ENCODE assay signal across 15 cellular contexts in the genomic region with DNA sequence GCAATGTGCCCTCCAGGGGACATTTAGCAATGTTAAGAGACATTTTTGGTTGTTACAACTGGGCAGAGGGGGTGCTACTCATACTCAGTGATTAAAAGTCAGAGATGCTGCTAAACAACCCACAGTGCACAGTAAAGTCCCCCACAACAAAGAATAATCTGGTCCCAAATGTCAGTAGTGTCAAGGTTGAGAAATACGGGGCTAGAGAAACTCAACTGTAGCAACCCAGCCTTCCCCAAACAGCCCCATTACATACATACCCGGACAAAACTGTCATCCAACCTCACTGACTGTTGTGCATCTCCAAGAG. TPM values are rescaled to one million over a fixed set of nuclear protein-coding genes. Genes with fewer than 3 reads are reported as not detected.
DNase-seq lines count a peak whose midpoint lies in the region; ATAC-seq and TF ChIP-seq lines count a peak whose summit lies in the region.
"Had no signal": no experiment of that assay in that cellular context is flagged by ENCODE, and none has a peak within 500 bp of the region (broad histone marks: within the 10 kb centered on the region; RNA-seq: fewer than 3 reads in every experiment).

No MANE protein-coding gene starts in this region.

- H3K4me1 ChIP-seq in BLaER1: peaks cover 15% of the 10 kb centered on the region
- no peaks in the 10 kb centered on the region for H3K4me1 ChIP-seq in endodermal cell (ENCODE audit: control insufficient read depth, insufficient read depth, low read length)
- H3K4me1 ChIP-seq: vagina had no signal

- peak overlapping the region; percentile 47; the same call in 1 of the 2 replicates for H3K4me2 ChIP-seq in BLaER1

- TF ChIP-seq CTCF in endodermal cell (conservative IDR thresholded peaks at IDR 0.05): no peak

- ATAC-seq in HG02763 (IDR thresholded peaks at IDR 0.05; ENCODE audit: unreplicated experiment) (peak; percentile 4), HG02938 (IDR thresholded peaks at IDR 0.05; ENCODE audit: unreplicated experiment) (no peak)
- ATAC-seq: naive thymus-derived CD8-positive, alpha-beta T cell; psoas muscle had no signal

- H3K9me3 Mint-ChIP-seq in endodermal cell: no peaks in the 10 kb centered on the region
- H3K9me3 Mint-ChIP-seq: dendritic cell treated with granulocyte-macrophage colony-stimulating factor and Interleukin-4, amounts not matched to agents 40 ng/mL and 50 ng/mL, for 4 days; naive thymus-derived CD8-positive, alpha-beta T cell had no signal

- no peaks in the 10 kb centered on the region for H3K27me3 Mint-ChIP-seq in endodermal cell (ENCODE audit: insufficient read depth)
- H3K27me3 Mint-ChIP-seq: dendritic cell treated with granulocyte-macrophage colony-stimulating factor and Interleukin-4, amounts not matched to agents 40 ng/mL and 50 ng/mL, for 4 days; naive thymus-derived CD8-positive, alpha-beta T cell had no signal

- no peaks in the 10 kb centered on the region for H3K27me3 ChIP-seq in BLaER1
- no peaks in the 10 kb centered on the region for H3K27me3 ChIP-seq in endodermal cell (ENCODE audit: control insufficient read depth, insufficient read depth, low read length, poor library complexity, severe bottlenecking)
- H3K27me3 ChIP-seq: Peyer's patch, vagina had no signal

- no peak overlapping the region for H3K4me3 Mint-ChIP-seq in endodermal cell
- H3K4me3 Mint-ChIP-seq: dendritic cell treated with granulocyte-macrophage colony-stimulating factor and Interleukin-4, amounts not matched to agents 40 ng/mL and 50 ng/mL, for 4 days; naive thymus-derived CD8-positive, alpha-beta T cell had no signal

- H3K36me3 ChIP-seq in BLaER1 (peaks cover 100% of the 10 kb centered on the region), endodermal cell (ENCODE audit: control insufficient read depth, insufficient read depth, low read length) (peaks cover 87% of the 10 kb centered on the region)

- H3K9ac ChIP-seq in BLaER1 (peak overlapping the region; percentile 20; the same call in 1 of the 2 replicates), endodermal cell (ENCODE audit: extremely low read depth, low read length, poor library complexity, severe bottlenecking) (no peak overlapping the region)

- H3K27ac Mint-ChIP-seq in endodermal cell: peak overlapping the region; percentile 56
- H3K27ac Mint-ChIP-seq: dendritic cell treated with granulocyte-macrophage colony-stimulating factor and Interleukin-4, amounts not matched to agents 40 ng/mL and 50 ng/mL, for 4 days had no signal

- DNase-seq in endodermal cell (no peak), 8988T (no peak), NCI-H1417 treated with DMSO at 0.1 percent for 48 hours (lab: John Stamatoyannopoulos, UW) (no peak)
- DNase-seq: activated CD8-positive, alpha-beta memory T cell treated with anti-CD3 and anti-CD28 coated beads for 24 hours; activated gamma-delta T cell; Calu3; naive thymus-derived CD8-positive, alpha-beta T cell; NCI-H69; psoas muscle had no signal

- no peaks in the 10 kb centered on the region for H3K4me1 Mint-ChIP-seq in endodermal cell

- H3K36me3 Mint-ChIP-seq in endodermal cell (ENCODE audit: low read depth): peaks cover 78% of the 10 kb centered on the region

- WGBS in endodermal cell (ENCODE audit: insufficient coverage in 1 of 2, insufficient read length in 1 of 2), 2 experiments: 97 to 100% methylated on average over 2 of the region's 2 CpGs

- peaks cover 70% of the 10 kb centered on the region for H4K20me1 ChIP-seq in BLaER1

- H3K27ac ChIP-seq in BLaER1 (0 out of 2 replicates have a peak overlapping the region, but pooled peaks have one; percentile 14), endodermal cell (ENCODE audit: low read depth, low read length) (no peak overlapping the region)
- H3K27ac ChIP-seq: psoas muscle, vagina had no signal

- H3K9me3 ChIP-seq in BLaER1 (no peaks in the 10 kb centered on the region), endodermal cell (ENCODE audit: control insufficient read depth, low read length) (no peaks in the 10 kb centered on the region)
- H3K9me3 ChIP-seq: Peyer's patch, psoas muscle, vagina had no signal

- H3K4me3 ChIP-seq in BLaER1 (no peak overlapping the region), endodermal cell (ENCODE audit: low read length) (no peak overlapping the region)
- H3K4me3 ChIP-seq: Peyer's patch, psoas muscle, vagina had no signal

RNA-seq across cellular contexts. Expression of a gene that starts 20.4 kb away (rescaled TPM):
- total RNA-seq in endodermal cell: 100 to 1,000 TPM; 112 to 116 TPM
- polyA plus RNA-seq in endodermal cell (2013, experiment 1 of 2): 90.7 TPM
- 88.3 TPM for polyA plus RNA-seq in endodermal cell (2013, experiment 2 of 2)

RNA-seq across cellular contexts. Expression of a gene that starts 23.1 kb away (rescaled TPM):
- total RNA-seq in endodermal cell: 10 to 100 TPM; 48.0 to 51.2 TPM
- polyA plus RNA-seq in endodermal cell (2013, experiment 1 of 2): 58.2 TPM
- 53.7 TPM for polyA plus RNA-seq in endodermal cell (2013, experiment 2 of 2)

RNA-seq across cellular contexts. Expression of a gene that starts 30.2 kb away (rescaled TPM):
- 10 to 100 TPM; 64.3 to 79.6 TPM for total RNA-seq in endodermal cell
- 57.7 TPM for polyA plus RNA-seq in endodermal cell (2013, experiment 1 of 2)
- 55.6 TPM for polyA plus RNA-seq in endodermal cell (2013, experiment 2 of 2)

RNA-seq across cellular contexts. Expression of a gene that starts 53.6 kb away (rescaled TPM):
- total RNA-seq in endodermal cell: 1 to 10 TPM; 1.7 to 2.9 TPM
- 2.2 TPM for polyA plus RNA-seq in endodermal cell (2013, experiment 1 of 2)
- 2.2 TPM for polyA plus RNA-seq in endodermal cell (2013, experiment 2 of 2)
